20 cellular contexts compared by ENCODE assay signal in the genomic region with DNA sequence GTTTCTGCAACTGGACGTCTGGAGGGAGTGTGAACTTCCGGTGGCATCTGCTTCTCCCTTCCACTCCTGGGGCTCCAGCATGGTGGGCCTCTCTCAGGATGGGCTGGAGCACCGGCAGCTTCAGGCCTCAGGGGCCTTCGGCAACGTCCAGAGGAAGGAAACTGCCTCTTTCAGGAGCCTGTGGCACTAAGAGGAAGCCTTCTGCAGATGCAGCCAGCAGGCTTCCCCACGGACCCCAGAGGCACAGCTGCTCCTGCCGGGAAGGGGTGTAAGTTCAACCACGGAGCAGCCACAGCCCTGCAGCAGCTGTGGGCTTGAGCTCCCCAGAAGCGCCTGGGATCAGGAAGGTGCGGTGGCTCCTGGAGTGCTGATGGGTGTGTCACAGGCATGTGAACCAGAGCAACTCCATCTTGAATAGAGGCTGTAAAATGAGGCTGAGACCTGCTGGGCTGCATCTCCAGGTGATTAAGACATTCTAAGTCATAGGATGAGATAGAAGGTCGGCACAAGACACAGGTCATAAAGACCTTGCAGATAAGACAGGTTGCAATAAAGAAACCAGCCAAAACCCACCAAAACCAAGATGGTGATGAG. TPM values are rescaled to one million over a fixed set of nuclear protein-coding genes. Genes with fewer than 3 reads are reported as not detected.
DNase-seq lines count a peak whose midpoint lies in the region; ATAC-seq and TF ChIP-seq lines count a peak whose summit lies in the region.
"Had no signal": no experiment of that assay in that cellular context is flagged by ENCODE, and none has a peak within 500 bp of the region (broad histone marks: within the 10 kb centered on the region; RNA-seq: fewer than 3 reads in every experiment).

No MANE protein-coding gene starts in this region.

- H3K9me3 ChIP-seq in neutrophil: peaks cover 17% of the 10 kb centered on the region
- peaks cover 10% of the 10 kb centered on the region for H3K9me3 ChIP-seq in lower lobe of right lung

- H3K27ac ChIP-seq in neutrophil (peak overlapping the region; percentile 21), lower lobe of right lung (no peak overlapping the region)
- H3K27ac ChIP-seq: C4-2B, SK-N-MC had no signal

- DNase-seq in GF-D8 (lab: John Stamatoyannopoulos, UW) (peak; percentile 93), LHCN-M2 (ENCODE audit: low read depth) (peak; percentile 24), SKM-1 treated with dmso at 0.1 percent for 144 hours (lab: John Stamatoyannopoulos, UW; ENCODE audit: unreplicated experiment) (peak; percentile 83), lower lobe of right lung (no peak), GM03348 (ENCODE audit: low spot score) (no peak)
- DNase-seq: ACHN; Calu3; CD8-positive, alpha-beta memory T cell; DMS153; NCI-H1694; NCI-H2081; NCI-H2171 treated with DMSO at 0.1 percent for 48 hours; NCI-H524 treated with DMSO at 0.1 percent for 48 hours; PC-3; SHP77; T-cell had no signal

- TF ChIP-seq CTCF in neutrophil (IDR thresholded peaks at IDR 0.05): no peak
- no peak for TF ChIP-seq CTCF in lower lobe of right lung (IDR thresholded peaks at IDR 0.05)

- intact Hi-C loops in lower lobe of right lung (cut with DNase I): no loop called here

- H3K4me1 ChIP-seq in neutrophil (ENCODE audit: control insufficient read depth in 1 of 2, insufficient read depth in 1 of 2, low read depth in 1 of 2, low read length in 1 of 2) (peaks cover 26% of the 10 kb centered on the region in 2 experiments), lower lobe of right lung (no peaks in the 10 kb centered on the region)

- H3K27me3 ChIP-seq in neutrophil (no peaks in the 10 kb centered on the region), lower lobe of right lung (ENCODE audit: low read depth) (no peaks in the 10 kb centered on the region)

- H3K36me3 ChIP-seq in neutrophil: no peaks in the 10 kb centered on the region
- H3K36me3 ChIP-seq in lower lobe of right lung: no peaks in the 10 kb centered on the region

- ATAC-seq in lower lobe of right lung: no peak
- no peak for ATAC-seq in HG03442 (IDR thresholded peaks at IDR 0.05; ENCODE audit: unreplicated experiment)
- ATAC-seq: PC-3, T-cell had no signal

- H3K4me3 ChIP-seq in neutrophil (ENCODE audit: low read depth in 1 of 2, low read length in 1 of 2): no peak overlapping the region
- H3K4me3 ChIP-seq in lower lobe of right lung: no peak overlapping the region
- H3K4me3 ChIP-seq: SK-N-MC had no signal

RNA-seq across cellular contexts. Expression of a gene that starts 50.8 kb away (rescaled TPM):
- total RNA-seq in LHCN-M2 (2014; rRNA removed) (20.5 and 26.7 TPM in 2 replicates), lower lobe of right lung (33.9 TPM)
- polyA plus RNA-seq in LHCN-M2 (2012): 16.9 TPM

RNA-seq across cellular contexts. Expression of a gene that starts 52.7 kb away (rescaled TPM):
- 21.9 and 24.5 TPM in 2 replicates for total RNA-seq in LHCN-M2 (2014; rRNA removed)
- 248 TPM for polyA plus RNA-seq in LHCN-M2 (2012)
- total RNA-seq in lower lobe of right lung: 10.7 TPM

Comparison
In these comparisons a context has a peak if more than half of its experiments do, and no peak if none do; other contexts are left out.
1. DNase-seq: peak in GF-D8 (single experiment), LHCN-M2 (single experiment) and SKM-1 treated with dmso at 0.1 percent for 144 hours (single experiment); none in lower lobe of right lung (single experiment) and GM03348 (single experiment).